ENCODE assay signal across 8 cellular contexts in the genomic region with DNA sequence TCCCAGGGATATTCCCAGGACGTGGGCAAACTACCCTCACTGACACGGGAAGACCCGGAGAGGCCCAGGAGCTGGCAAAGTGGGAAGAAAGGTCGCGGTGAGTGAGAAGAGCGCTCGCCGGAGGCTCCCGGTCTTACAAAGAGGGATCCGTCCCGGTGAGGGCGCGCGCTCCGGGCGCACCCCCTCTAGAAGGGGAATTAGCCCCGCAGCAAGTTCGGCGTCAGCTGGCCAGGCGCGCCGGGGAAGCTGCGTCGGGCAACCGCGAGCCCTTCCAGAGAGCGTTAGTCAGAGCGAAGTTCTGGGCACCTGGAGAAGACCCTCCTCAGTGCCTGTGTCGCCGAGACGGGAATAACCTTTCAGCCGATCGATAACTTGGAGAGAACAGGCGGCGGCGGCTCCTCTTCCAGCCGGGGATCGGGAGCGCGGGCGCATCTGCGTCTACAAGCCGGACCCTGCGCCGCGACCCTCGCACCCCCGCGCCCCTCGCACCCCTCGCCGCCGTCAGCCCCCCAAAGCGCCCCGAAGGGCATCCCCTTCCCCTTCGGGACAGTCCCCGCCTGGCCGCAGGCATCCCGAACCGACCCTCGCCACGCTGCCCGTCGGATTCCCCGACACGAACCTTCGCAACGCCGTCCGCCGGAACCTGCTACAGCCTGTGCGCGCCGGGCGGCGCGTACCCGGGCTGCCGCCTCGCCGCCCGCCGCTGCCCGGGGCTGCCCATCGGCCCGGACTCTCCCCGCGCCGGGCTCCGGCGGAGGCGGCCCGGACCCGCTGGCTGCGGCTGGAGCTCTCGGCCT. TPM values are rescaled to one million over a fixed set of nuclear protein-coding genes. Genes with fewer than 3 reads are reported as not detected.
DNase-seq lines count a peak whose midpoint lies in the region; ATAC-seq and TF ChIP-seq lines count a peak whose summit lies in the region.

No MANE protein-coding gene starts in this region.

- TF ChIP-seq CTCF in GM12864 (IDR thresholded peaks at IDR 0.05; ENCODE audit: low read depth, low read length, missing control alignments) (no peak), KMS-11 (conservative IDR thresholded peaks at IDR 0.05; ENCODE audit: low read depth, low read length) (no peak), fibroblast of villous mesenchyme (IDR thresholded peaks at IDR 0.05; ENCODE audit: insufficient read depth, low read depth, low read length) (no peak)

- H2BK15ac ChIP-seq in neuronal stem cell (ENCODE audit: low read length): no peak overlapping the region

- H3K4me1 ChIP-seq in KMS-11 (ENCODE audit: low read depth, poor library complexity, severe bottlenecking) (peaks cover 7% of the 10 kb centered on the region), neuronal stem cell (ENCODE audit: control insufficient read depth in 2 of 2, insufficient read depth in 1 of 2, low read depth in 1 of 2, low read length in 2 of 2) (peaks cover 4 to 22% of the 10 kb centered on the region in 2 donors)

- no peaks in the 10 kb centered on the region for H4K20me1 ChIP-seq in KMS-11 (ENCODE audit: insufficient read depth)

- peak overlapping the region; percentile 37 for H3K23ac ChIP-seq in neuronal stem cell (ENCODE audit: low read depth, low read length, poor library complexity)

- H3K79me1 ChIP-seq in neuronal stem cell (ENCODE audit: low read depth, low read length): no peaks in the 10 kb centered on the region

- H3K27me3 ChIP-seq in KMS-11 (ENCODE audit: insufficient read depth, low read depth): no peaks in the 10 kb centered on the region
- no peaks in the 10 kb centered on the region for H3K27me3 ChIP-seq in neuronal stem cell (ENCODE audit: control insufficient read depth in 3 of 3, insufficient read depth in 3 of 3, low read depth in 1 of 3, low read length in 3 of 3)

- no peak overlapping the region for H2BK12ac ChIP-seq in neuronal stem cell (ENCODE audit: low read length)

- H3K36me3 ChIP-seq in KMS-11 (ENCODE audit: insufficient read depth) (no peaks in the 10 kb centered on the region), neuronal stem cell (replicated peaks in 1 of 2; ENCODE audit: control insufficient read depth in 2 of 2, insufficient read depth in 2 of 2, low read length in 2 of 2) (peaks cover 0 to 19% of the 10 kb centered on the region in 2 donors)

- H2BK120ac ChIP-seq in neuronal stem cell (ENCODE audit: low read depth, low read length): no peak overlapping the region

- H3K18ac ChIP-seq in neuronal stem cell (ENCODE audit: low read length): peak overlapping the region; percentile 93

- H3K27ac ChIP-seq in KMS-11 (no peak overlapping the region), neuronal stem cell (replicated peaks; ENCODE audit: low read length) (no peak overlapping the region)

- DNase-seq in GM12864 (ENCODE audit: low read depth): no peak
- DNase-seq in activated T-cell treated with anti-CD3 and anti-CD28 coated beads for 48 hours (ENCODE audit: low read depth): peak; percentile 16
- DNase-seq in fibroblast of villous mesenchyme (ENCODE audit: low read depth): peak; percentile 37
- no peak for DNase-seq in neuronal stem cell (ENCODE audit: low spot score)
- DNase-seq in NCI-H128 (lab: John Stamatoyannopoulos, UW; ENCODE audit: unreplicated experiment): no peak
- DNase-seq in NK-92 treated with Interleukin-12 subunit alpha and Interleukin-12 subunit beta, amount 100 ng/mL, for 24 hours (lab: John Stamatoyannopoulos, UW): no peak

- peak; percentile 36 for ATAC-seq in GM21786 (IDR thresholded peaks at IDR 0.05; ENCODE audit: unreplicated experiment)

- H3K4me2 ChIP-seq in KMS-11: no peak overlapping the region
- H3K4me2 ChIP-seq in neuronal stem cell (ENCODE audit: insufficient read depth, low read length, poor library complexity, severe bottlenecking): peak overlapping the region; percentile 72

- peak overlapping the region; percentile 67 for H3K4me3 ChIP-seq in GM12864 (ENCODE audit: low read depth, low read length)
- peak overlapping the region; percentile 61 for H3K4me3 ChIP-seq in KMS-11 (IDR thresholded peaks at IDR 0.05; ENCODE audit: insufficient read depth, low read depth, low read length)
- peak overlapping the region; percentile 70 for H3K4me3 ChIP-seq in fibroblast of villous mesenchyme (ENCODE audit: low read depth, low read length)
- peak overlapping the region; percentile 89 to 94 for H3K4me3 ChIP-seq in neuronal stem cell (ENCODE audit: low read length in 2 of 2)

- H2AK5ac ChIP-seq in neuronal stem cell (ENCODE audit: low read depth, low read length): peak overlapping the region; percentile 22

- H3K9ac ChIP-seq in KMS-11: no peak overlapping the region
- peak overlapping the region; percentile 91 for H3K9ac ChIP-seq in neuronal stem cell (ENCODE audit: low read depth, low read length, poor library complexity)

- no peak overlapping the region for H4K8ac ChIP-seq in neuronal stem cell (ENCODE audit: low read depth, low read length)

- no CpG with 5 or more reads among the region's 96 CpGs for WGBS in neuronal stem cell (ENCODE audit: extremely low coverage in 2 of 2, insufficient read length in 2 of 2, insufficient replicate concordance in 1 of 2), 2 donors

- H4K91ac ChIP-seq in neuronal stem cell (ENCODE audit: low read depth, low read length, poor library complexity): no peak overlapping the region

- H3K9me3 ChIP-seq in neuronal stem cell (replicated peaks in 1 of 2; ENCODE audit: control insufficient read depth in 2 of 2, insufficient read depth in 1 of 2, low read depth in 1 of 2, low read length in 2 of 2): no peaks in the 10 kb centered on the region

- H3K4ac ChIP-seq in neuronal stem cell (ENCODE audit: low read length): no peak overlapping the region

- H2BK5ac ChIP-seq in neuronal stem cell (ENCODE audit: low read length): no peak overlapping the region

- H3K14ac ChIP-seq in neuronal stem cell (ENCODE audit: low read length): peak overlapping the region; percentile 43

- no peaks in the 10 kb centered on the region for H3K79me2 ChIP-seq in KMS-11 (ENCODE audit: insufficient read depth, low read depth)

- peak overlapping the region; percentile 91 for H2AFZ ChIP-seq in KMS-11 (ENCODE audit: low read depth)
- peak overlapping the region; percentile 85 for H2AFZ ChIP-seq in neuronal stem cell (ENCODE audit: low read length)

RNA-seq across cellular contexts. Expression of a gene that starts 0.5 kb away (rescaled TPM):
- total RNA-seq in fibroblast of villous mesenchyme: 5.6 and 6.1 TPM in 2 replicates
- 25.7 TPM for polyA plus RNA-seq in neuronal stem cell (2013, experiment 1 of 2)
- polyA plus RNA-seq in neuronal stem cell (2013, experiment 2 of 2): 25.1 TPM

Comparison
In these comparisons a context has a peak if more than half of its experiments do, and no peak if none do; other contexts are left out.
1. DNase-seq: peak in activated T-cell treated with anti-CD3 and anti-CD28 coated beads for 48 hours (single experiment) and fibroblast of villous mesenchyme (single experiment); none in GM12864 (single experiment), neuronal stem cell (single experiment), NCI-H128 (single experiment) and NK-92 treated with Interleukin-12 subunit alpha and Interleukin-12 subunit beta, amount 100 ng/mL, for 24 hours (single experiment).
2. Peak in every context shown above with its lines, with median percentiles within 50 percentile points of each other: H3K4me3 ChIP-seq.